In genomic region chr1:109099871-109100757, GRCh38 we compare ENCODE assay signal across 1 cellular context.
A peak's percentile ranks its signal among the peaks of the same experiment; 100 is the strongest.
TF ChIP-seq lines count a peak whose summit lies in the region.

No MANE protein-coding gene starts in this region.

TF ChIP-seq in HepG2, 621 proteins besides CTCF, POLR2A, EP300 and RAD21 (continued from another document and continues in another):
- TF ChIP-seq ZNF142 (CRISPR knock-in tag; IDR thresholded peaks at IDR 0.05) (peak; percentile 84; the same call in 1 of the 2 replicates), PRDM4 (CRISPR knock-in tag; IDR thresholded peaks at IDR 0.05; ENCODE audit: borderline replicate concordance) (no peak), NBN (conservative IDR thresholded peaks at IDR 0.05) (no peak), ZNF605 (CRISPR knock-in tag; IDR thresholded peaks at IDR 0.05) (peak; percentile 96), SRF (IDR thresholded peaks at IDR 0.05; ENCODE audit: low read depth, low read length) (no peak), FOSL1 (CRISPR knock-in tag; IDR thresholded peaks at IDR 0.05; ENCODE audit: borderline replicate concordance) (no peak), ELK4 (CRISPR knock-in tag; IDR thresholded peaks at IDR 0.05; ENCODE audit: borderline replicate concordance) (no peak), RFXANK (CRISPR knock-in tag; IDR thresholded peaks at IDR 0.05) (peak; percentile 89), MEIS2 (CRISPR knock-in tag; IDR thresholded peaks at IDR 0.05) (no peak; the same call in 1 of the 2 replicates), REL (CRISPR knock-in tag; conservative IDR thresholded peaks at IDR 0.05) (peak; percentile 70; the same call in 1 of the 2 replicates), PHF20 (CRISPR knock-in tag; IDR thresholded peaks at IDR 0.05) (peak; percentile 89), ZNF512 (CRISPR knock-in tag; IDR thresholded peaks at IDR 0.05) (no peak), TMF1 (CRISPR knock-in tag; IDR thresholded peaks at IDR 0.05; ENCODE audit: low read depth) (no peak), POLR2G (IDR thresholded peaks at IDR 0.05; ENCODE audit: low read depth, low read length) (peak; percentile 100), KDM2A (CRISPR knock-in tag; IDR thresholded peaks at IDR 0.05; ENCODE audit: borderline replicate concordance, low read depth) (peak; percentile 95; the same call in 1 of the 2 replicates), MTA1 (CRISPR knock-in tag; IDR thresholded peaks at IDR 0.05; ENCODE audit: borderline replicate concordance) (peak; percentile 80; the same call in 1 of the 2 replicates), GFI1 (CRISPR knock-in tag; IDR thresholded peaks at IDR 0.05; ENCODE audit: borderline replicate concordance) (peak; percentile 58; the same call in 1 of the 2 replicates), RELA (CRISPR knock-in tag; IDR thresholded peaks at IDR 0.05) (no peak), ZNF496 (CRISPR knock-in tag; IDR thresholded peaks at IDR 0.05; ENCODE audit: insufficient replicate concordance) (no peak), SPEN (CRISPR knock-in tag; IDR thresholded peaks at IDR 0.05; ENCODE audit: low read depth) (peak; percentile 96), GZF1 (CRISPR knock-in tag; IDR thresholded peaks at IDR 0.05) (no peak), HOXA7 (CRISPR knock-in tag; IDR thresholded peaks at IDR 0.05) (0 out of 2 replicates have a peak, but pooled peaks have one; percentile 59), ZNF138 (CRISPR knock-in tag; IDR thresholded peaks at IDR 0.05; ENCODE audit: low read depth) (peak; percentile 39; the same call in 1 of the 2 replicates), MXD1 (CRISPR knock-in tag; IDR thresholded peaks at IDR 0.05) (peak; percentile 80), RXRB (CRISPR knock-in tag; IDR thresholded peaks at IDR 0.05; ENCODE audit: borderline replicate concordance) (peak; percentile 63; the same call in 1 of the 2 replicates), AKAP8 (CRISPR knock-in tag; IDR thresholded peaks at IDR 0.05) (peak; percentile 88; the same call in 1 of the 2 replicates), HOXA3 (CRISPR knock-in tag; IDR thresholded peaks at IDR 0.05) (peak; percentile 84), ZFP36 (IDR thresholded peaks at IDR 0.05; ENCODE audit: borderline replicate concordance, low read depth, low read length, partially characterized antibody) (peak; percentile 28), NR0B2 (CRISPR knock-in tag; IDR thresholded peaks at IDR 0.05) (peak; percentile 83), PAX8 (CRISPR knock-in tag; IDR thresholded peaks at IDR 0.05; ENCODE audit: borderline replicate concordance) (peak; percentile 95; the same call in 1 of the 2 replicates), ZNF615 (CRISPR knock-in tag; IDR thresholded peaks at IDR 0.05; ENCODE audit: borderline replicate concordance) (peak; percentile 89; the same call in 1 of the 2 replicates), FOXA3 (CRISPR knock-in tag; IDR thresholded peaks at IDR 0.05) (peak; percentile 67), ZNF839 (CRISPR knock-in tag; IDR thresholded peaks at IDR 0.05; ENCODE audit: borderline replicate concordance) (peak; percentile 32; the same call in 1 of the 2 replicates), ZBTB46 (CRISPR knock-in tag; IDR thresholded peaks at IDR 0.05; ENCODE audit: borderline replicate concordance) (0 out of 2 replicates have a peak, but pooled peaks have one; percentile 54), AHDC1 (CRISPR knock-in tag; IDR thresholded peaks at IDR 0.05; ENCODE audit: borderline replicate concordance) (peak; percentile 63; the same call in 1 of the 2 replicates), KLF11 (CRISPR knock-in tag; IDR thresholded peaks at IDR 0.05) (no peak; the same call in 1 of the 2 replicates)
